In the genomic region with DNA sequence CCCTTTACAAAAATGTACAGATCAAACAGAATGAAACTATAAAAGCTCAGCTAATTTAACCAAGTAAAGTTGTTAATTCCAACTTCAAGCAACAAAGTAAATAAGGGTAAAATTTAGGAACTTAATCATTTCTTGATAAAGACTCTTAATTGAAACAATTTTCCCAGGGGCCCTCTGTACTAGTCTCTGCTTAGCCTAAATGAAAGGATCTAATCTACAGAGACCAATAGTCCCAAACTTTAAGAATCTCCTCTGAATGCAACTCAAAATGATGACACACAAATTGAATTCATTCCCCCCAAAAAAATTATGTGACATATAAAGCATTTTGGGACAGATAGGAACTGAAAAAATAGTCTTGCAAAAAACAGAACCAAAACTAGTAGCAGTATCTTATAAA, we compare ENCODE assay signal across 23 cellular contexts.
"Had no signal": no experiment of that assay in that cellular context is flagged by ENCODE, and none has a peak within 500 bp of the region (broad histone marks: within the 10 kb centered on the region; RNA-seq: fewer than 3 reads in every experiment).

No MANE protein-coding gene starts in this region.

- H3K27ac ChIP-seq: brain microvascular endothelial cell, foreskin keratinocyte, left ventricle myocardium inferior, neutrophil, transverse colon, WERI-Rb-1 had no signal

- H3K36me3 Mint-ChIP-seq: activated naive CD8-positive, alpha-beta T cell had no signal

- H3K27me3 ChIP-seq: brain microvascular endothelial cell, foreskin keratinocyte, neutrophil, transverse colon had no signal

- H3K27ac Mint-ChIP-seq: activated CD8-positive, alpha-beta T cell treated with anti-CD3 and anti-CD28 coated beads for 36 hours; activated naive CD8-positive, alpha-beta T cell; effector memory CD8-positive, alpha-beta T cell; stimulated activated memory B cell treated with anti-CD40 and anti-IgM and Interleukin-4, amounts not matched to agents 10 μg/mL and 1 μg/mL and 100 μg/mL, for 72 hours had no signal

- DNase-seq: activated CD4-positive, alpha-beta T cell treated with anti-CD3 and anti-CD28 coated beads for 48 hours; activated CD8-positive, alpha-beta T cell treated with anti-CD3 and anti-CD28 coated beads for 36 hours; activated effector memory CD4-positive, alpha-beta T cell treated with Interleukin-2 at 50 U/mL for 16 hours; activated T-cell treated with anti-CD3 and anti-CD28 coated beads, Interleukin-2, amount 50 U/mL, for 4 hours; amniotic stem cell; brain microvascular endothelial cell; dermis blood vessel endothelial cell; effector memory CD8-positive, alpha-beta T cell; foreskin keratinocyte; left ventricle myocardium inferior; mesenchymal stem cell; naive thymus-derived CD8-positive, alpha-beta T cell; posterior cingulate gyrus; retina; stimulated activated CD4-positive, alpha-beta T cell treated with anti-CD3 and anti-CD28 coated beads, Interleukin-2, amount 100 ng/mL, for 48 hours; substantia nigra; T-helper 1 cell; T1000; transverse colon; WERI-Rb-1 had no signal

- H3K9me3 Mint-ChIP-seq: activated CD8-positive, alpha-beta T cell treated with anti-CD3 and anti-CD28 coated beads for 36 hours; activated T-cell treated with anti-CD3 and anti-CD28 coated beads, Interleukin-2, amount 50 U/mL, for 4 hours; effector memory CD8-positive, alpha-beta T cell; naive thymus-derived CD8-positive, alpha-beta T cell; stimulated activated memory B cell treated with anti-CD40 and anti-IgM and Interleukin-4, amounts not matched to agents 10 μg/mL and 1 μg/mL and 100 μg/mL, for 72 hours had no signal

- H3K36me3 ChIP-seq: brain microvascular endothelial cell, neutrophil, transverse colon, WERI-Rb-1 had no signal

- H3K27me3 Mint-ChIP-seq: activated CD8-positive, alpha-beta T cell treated with anti-CD3 and anti-CD28 coated beads for 36 hours; activated naive CD8-positive, alpha-beta T cell; effector memory CD8-positive, alpha-beta T cell; naive thymus-derived CD8-positive, alpha-beta T cell; stimulated activated memory B cell treated with anti-CD40 and anti-IgM and Interleukin-4, amounts not matched to agents 10 μg/mL and 1 μg/mL and 100 μg/mL, for 72 hours had no signal

- H3K9me3 ChIP-seq: left ventricle myocardium inferior, neutrophil, transverse colon had no signal

- H3K4me3 Mint-ChIP-seq: activated CD8-positive, alpha-beta T cell treated with anti-CD3 and anti-CD28 coated beads for 36 hours; activated naive CD8-positive, alpha-beta T cell; activated T-cell treated with anti-CD3 and anti-CD28 coated beads, Interleukin-2, amount 50 U/mL, for 4 hours; effector memory CD8-positive, alpha-beta T cell; naive thymus-derived CD8-positive, alpha-beta T cell; stimulated activated memory B cell treated with anti-CD40 and anti-IgM and Interleukin-4, amounts not matched to agents 10 μg/mL and 1 μg/mL and 100 μg/mL, for 72 hours had no signal

- H3K4me3 ChIP-seq: left ventricle myocardium inferior, transverse colon had no signal

- ATAC-seq: activated CD8-positive, alpha-beta T cell treated with anti-CD3 and anti-CD28 coated beads for 36 hours; activated T-cell treated with anti-CD3 and anti-CD28 coated beads, Interleukin-2, amount 50 U/mL, for 4 hours; effector memory CD8-positive, alpha-beta T cell; foreskin keratinocyte; naive thymus-derived CD8-positive, alpha-beta T cell; stimulated activated memory B cell treated with anti-CD40 and anti-IgM and Interleukin-4, amounts not matched to agents 10 μg/mL and 1 μg/mL and 100 μg/mL, for 72 hours had no signal
